In the genomic region with DNA sequence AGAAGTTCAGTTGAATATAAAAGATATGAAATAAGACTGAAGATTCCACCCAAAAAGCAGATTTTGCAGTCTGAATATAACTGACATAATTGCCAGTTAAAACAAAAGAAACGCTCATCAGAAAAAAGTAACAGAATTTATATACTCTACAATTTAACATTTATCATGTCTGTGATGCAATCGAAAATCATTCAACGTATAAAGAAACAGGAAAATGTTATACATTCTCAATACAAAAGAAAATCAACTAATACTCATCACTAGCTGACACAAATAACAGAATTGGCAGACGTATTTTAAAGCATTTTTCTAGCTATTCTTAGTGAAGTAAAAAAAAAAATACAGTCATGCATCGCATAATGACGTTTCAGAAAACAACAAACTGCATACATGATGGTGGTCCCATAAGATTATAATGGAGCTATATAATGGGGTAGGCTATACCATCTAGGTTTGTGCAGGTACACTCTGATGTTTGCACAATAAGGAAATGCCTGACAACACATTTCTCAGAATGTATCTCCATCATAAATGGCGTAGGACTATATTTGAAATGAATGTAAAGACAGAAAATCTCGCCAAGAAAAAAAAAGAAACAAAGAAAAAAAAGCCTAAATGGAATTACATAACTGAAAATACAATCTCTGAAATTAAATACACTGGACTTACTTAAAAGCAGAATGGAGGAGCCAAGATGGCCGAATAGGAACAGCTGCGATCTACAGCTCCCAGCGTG, we compare ENCODE assay signal across 26 cellular contexts. TPM values are rescaled to one million over a fixed set of nuclear protein-coding genes. Genes with fewer than 3 reads are reported as not detected.
DNase-seq lines count a peak whose midpoint lies in the region; ATAC-seq, FAIRE-seq and TF ChIP-seq lines count a peak whose summit lies in the region.
"Had no signal": no experiment of that assay in that cellular context is flagged by ENCODE, and none has a peak within 500 bp of the region (broad histone marks: within the 10 kb centered on the region; RNA-seq: fewer than 3 reads in every experiment).

No MANE protein-coding gene starts in this region.

- H3K56ac ChIP-seq in mesendoderm (ENCODE audit: low read length), result no peak overlapping the region

- H3K79me1 ChIP-seq in mesendoderm (ENCODE audit: low read length), result no peaks in the 10 kb centered on the region

- H4K8ac ChIP-seq in mesendoderm (ENCODE audit: low read depth, low read length), result no peak overlapping the region

- H3K36me3 ChIP-seq in astrocyte (ENCODE audit: insufficient read depth, low read length), result no peaks in the 10 kb centered on the region
- no peaks in the 10 kb centered on the region for H3K36me3 ChIP-seq in mesendoderm (ENCODE audit: control insufficient read depth, insufficient read depth, low read length)
- H3K36me3 ChIP-seq in stomach, result no peaks in the 10 kb centered on the region
- H3K36me3 ChIP-seq in heart right ventricle, result no peaks in the 10 kb centered on the region
- H3K36me3 ChIP-seq: suprapubic skin had no signal

- H3K4me1 ChIP-seq in astrocyte (ENCODE audit: insufficient read depth, low read length), result no peaks in the 10 kb centered on the region
- no peaks in the 10 kb centered on the region for H3K4me1 ChIP-seq in mesendoderm (ENCODE audit: control insufficient read depth, low read depth, low read length)
- H3K4me1 ChIP-seq in stomach, result no peaks in the 10 kb centered on the region
- no peaks in the 10 kb centered on the region for H3K4me1 ChIP-seq in heart right ventricle
- H3K4me1 ChIP-seq: suprapubic skin had no signal

- WGBS in mesendoderm (ENCODE audit: extremely low coverage, insufficient coverage, low lambda C conversion rate), result no CpG with 5 or more reads among the region's 11 CpGs
- WGBS in stomach, 5 donors, result 75 to 92% (median 85%) methylated on average over 11 of the region's 11 CpGs
- WGBS in heart right ventricle, 2 donors, result 90 to 91% methylated on average over 11 of the region's 11 CpGs

- DNase-seq in DMS114 treated with DMSO at 0.1 percent for 48 hours (lab: John Stamatoyannopoulos, UW; ENCODE audit: unreplicated experiment) (peak; percentile 8), NCI-H1105 (lab: John Stamatoyannopoulos, UW) (peak; percentile 7), astrocyte (ENCODE audit: low read depth) (no peak), mesendoderm (peak; percentile 0), stomach (no peak), heart right ventricle (no peak), foreskin melanocyte (no peak)
- DNase-seq: activated CD4-positive, alpha-beta memory T cell treated with anti-CD3 and anti-CD28 coated beads, Interleukin-2, amount 10 ng/mL, durations not matched to agents 7 days and 5 days; activated naive CD8-positive, alpha-beta T cell treated with anti-CD3 and anti-CD28 coated beads for 36 hours; activated T-cell treated with anti-CD3 and anti-CD28 coated beads, Interleukin-2, amount 50 U/mL, for 72 hours; CD8-positive, alpha-beta memory T cell; HFFc6; hypothalamus; MM.1S; NCI-H187 treated with DMSO at 0.1 percent for 48 hours; posterior cingulate gyrus; stimulated activated CD4-positive, alpha-beta T cell treated with anti-CD3 and anti-CD28 coated beads, Interleukin-4, amount 100 ng/mL, for 24 hours had no signal

- no peak overlapping the region for H2BK120ac ChIP-seq in mesendoderm (ENCODE audit: low read depth, low read length)

- H3K27me3 ChIP-seq in astrocyte (ENCODE audit: insufficient read depth, low read length) (no peaks in the 10 kb centered on the region), mesendoderm (ENCODE audit: insufficient read depth, low read length, poor library complexity) (no peaks in the 10 kb centered on the region), stomach (peaks cover 0 to 2% (median 0%) of the 10 kb centered on the region in 3 donors), heart right ventricle (peaks cover 0 to 38% (median 0%) of the 10 kb centered on the region in 7 donors)
- H3K27me3 ChIP-seq: suprapubic skin had no signal

- no peak overlapping the region for H3K23ac ChIP-seq in mesendoderm (ENCODE audit: low read length)

- no peak for ATAC-seq in HG03460 (IDR thresholded peaks at IDR 0.05; ENCODE audit: unreplicated experiment)
- no peak for ATAC-seq in heart right ventricle
- ATAC-seq: activated T-cell treated with anti-CD3 and anti-CD28 coated beads, Interleukin-2, amount 50 U/mL, for 72 hours; left lobe of liver; T-cell had no signal

- H2BK5ac ChIP-seq in mesendoderm (ENCODE audit: low read length), result no peak overlapping the region

- no peak overlapping the region for H2BK15ac ChIP-seq in mesendoderm (replicated peaks; ENCODE audit: low read depth)

- H3K9ac ChIP-seq in astrocyte (ENCODE audit: low read length) (no peak overlapping the region), mesendoderm (ENCODE audit: low read length) (no peak overlapping the region)

- peak; percentile 96 for FAIRE-seq in astrocyte (lab: Jason Lieb, UNC)
- FAIRE-seq: bronchial epithelial cell, G401.6 had no signal

- H2AK5ac ChIP-seq in mesendoderm (ENCODE audit: low read length), result no peak overlapping the region

- H3K36me3 Mint-ChIP-seq in astrocyte (ENCODE audit: low read depth, unreplicated experiment), result peaks cover 2% of the 10 kb centered on the region
- H3K36me3 Mint-ChIP-seq: activated naive CD8-positive, alpha-beta T cell treated with anti-CD3 and anti-CD28 coated beads for 36 hours; CD8-positive, alpha-beta memory T cell; T-cell had no signal

- H3K4me1 Mint-ChIP-seq in astrocyte (ENCODE audit: low read depth, unreplicated experiment), result no peaks in the 10 kb centered on the region
- H3K4me1 Mint-ChIP-seq: activated CD4-positive, alpha-beta memory T cell treated with anti-CD3 and anti-CD28 coated beads, Interleukin-2, amount 10 ng/mL, durations not matched to agents 7 days and 5 days; activated naive CD8-positive, alpha-beta T cell treated with anti-CD3 and anti-CD28 coated beads for 36 hours; CD8-positive, alpha-beta memory T cell; T-cell had no signal

- H4K5ac ChIP-seq in mesendoderm (ENCODE audit: low read length), result no peak overlapping the region

- no peaks in the 10 kb centered on the region for H3K79me2 ChIP-seq in astrocyte (ENCODE audit: insufficient read depth, low read length)
- H3K79me2 ChIP-seq in mesendoderm (ENCODE audit: control insufficient read depth, insufficient read depth, low read length), result no peaks in the 10 kb centered on the region

- peak overlapping the region; percentile 78 for H3K4me3 Mint-ChIP-seq in astrocyte (ENCODE audit: unreplicated experiment)
- H3K4me3 Mint-ChIP-seq: activated CD4-positive, alpha-beta memory T cell treated with anti-CD3 and anti-CD28 coated beads, Interleukin-2, amount 10 ng/mL, durations not matched to agents 7 days and 5 days; activated naive CD8-positive, alpha-beta T cell treated with anti-CD3 and anti-CD28 coated beads for 36 hours; activated T-cell treated with anti-CD3 and anti-CD28 coated beads, Interleukin-2, amount 50 U/mL, for 72 hours; CD8-positive, alpha-beta memory T cell; HFFc6; T-cell had no signal

- no peaks in the 10 kb centered on the region for H3K27me3 Mint-ChIP-seq in astrocyte (ENCODE audit: low read depth, unreplicated experiment)

- H3K18ac ChIP-seq in mesendoderm (ENCODE audit: low read length), result no peak overlapping the region

- H3K4me3 ChIP-seq in astrocyte (ENCODE audit: insufficient read depth, low read depth, low read length), result no peak overlapping the region
- H3K4me3 ChIP-seq in mesendoderm (ENCODE audit: low read length), result no peak overlapping the region
- H3K4me3 ChIP-seq in stomach, result no peak overlapping the region
- H3K4me3 ChIP-seq in heart right ventricle, result no peak overlapping the region
- H3K4me3 ChIP-seq: skin epidermis, suprapubic skin had no signal

- H2AFZ ChIP-seq in astrocyte (ENCODE audit: low read depth, low read length), result no peak overlapping the region

- peak overlapping the region; percentile 34 for H3K27ac Mint-ChIP-seq in astrocyte (ENCODE audit: unreplicated experiment)
- H3K27ac Mint-ChIP-seq: activated CD4-positive, alpha-beta memory T cell treated with anti-CD3 and anti-CD28 coated beads, Interleukin-2, amount 10 ng/mL, durations not matched to agents 7 days and 5 days; activated naive CD8-positive, alpha-beta T cell treated with anti-CD3 and anti-CD28 coated beads for 36 hours; activated T-cell treated with anti-CD3 and anti-CD28 coated beads, Interleukin-2, amount 50 U/mL, for 72 hours; HFFc6; T-cell had no signal

- no peaks in the 10 kb centered on the region for H3K9me3 ChIP-seq in astrocyte (ENCODE audit: insufficient read depth, low read depth, low read length)
- no peaks in the 10 kb centered on the region for H3K9me3 ChIP-seq in stomach
- no peaks in the 10 kb centered on the region for H3K9me3 ChIP-seq in heart right ventricle
- H3K9me3 ChIP-seq: suprapubic skin had no signal

- TF ChIP-seq CTCF in astrocyte (IDR thresholded peaks at IDR 0.05; ENCODE audit: insufficient read depth, low read depth, low read length) (no peak), stomach (IDR thresholded peaks at IDR 0.05) (no peak), heart right ventricle (IDR thresholded peaks at IDR 0.05) (no peak)

- no peaks in the 10 kb centered on the region for H4K20me1 ChIP-seq in astrocyte (ENCODE audit: insufficient read depth, low read length)

- TF ChIP-seq EP300 in stomach (IDR thresholded peaks at IDR 0.05), result no peak

- no peak overlapping the region for H3K4ac ChIP-seq in mesendoderm (ENCODE audit: low read depth, low read length)

- no peak for TF ChIP-seq POLR2A in stomach (IDR thresholded peaks at IDR 0.05)

- intact Hi-C loops in stomach (cut with DNase I; ENCODE audit: low total_unique reads), result no loop called here
- intact Hi-C loops in heart right ventricle (cut with DNase I), result no loop called here

- H3K4me2 ChIP-seq in astrocyte (ENCODE audit: low read length), result no peak overlapping the region
- H3K4me2 ChIP-seq in mesendoderm (ENCODE audit: low read length), result no peak overlapping the region

- H3K9me3 Mint-ChIP-seq in astrocyte (ENCODE audit: unreplicated experiment), result no peaks in the 10 kb centered on the region
- H3K9me3 Mint-ChIP-seq: activated CD4-positive, alpha-beta memory T cell treated with anti-CD3 and anti-CD28 coated beads, Interleukin-2, amount 10 ng/mL, durations not matched to agents 7 days and 5 days; activated naive CD8-positive, alpha-beta T cell treated with anti-CD3 and anti-CD28 coated beads for 36 hours; activated T-cell treated with anti-CD3 and anti-CD28 coated beads, Interleukin-2, amount 50 U/mL, for 72 hours; T-cell had no signal

- H3K27ac ChIP-seq in astrocyte (ENCODE audit: low read depth, low read length) (no peak overlapping the region), mesendoderm (ENCODE audit: low read depth, low read length) (no peak overlapping the region), stomach (no peak overlapping the region), heart right ventricle (no peak overlapping the region)
- H3K27ac ChIP-seq: skin epidermis, suprapubic skin had no signal

RNA-seq across cellular contexts. Expression of a gene that starts 34.3 kb away (rescaled TPM):
- total RNA-seq in astrocyte (not detected in 2 replicates), stomach (not detected), heart right ventricle (not detected)
- not detected for polyA plus RNA-seq in mesendoderm (2013, experiment 1 of 2)
- polyA plus RNA-seq in mesendoderm (2013, experiment 2 of 2), result not detected
- polyA plus RNA-seq in stomach (not detected), heart right ventricle (not detected)
- total RNA-seq: activated CD4-positive, alpha-beta memory T cell treated with anti-CD3 and anti-CD28 coated beads, Interleukin-2, amount 10 ng/mL, durations not matched to agents 7 days and 5 days; activated naive CD8-positive, alpha-beta T cell treated with anti-CD3 and anti-CD28 coated beads for 36 hours; activated T-cell treated with anti-CD3 and anti-CD28 coated beads, Interleukin-2, amount 50 U/mL, for 72 hours; bronchial epithelial cell; CD8-positive, alpha-beta memory T cell; dermis microvascular lymphatic vessel endothelial cell; fibroblast of lung; HFFc6; left lobe of liver; suprapubic skin; T-cell had no signal
- polyA plus RNA-seq: CD8-positive, alpha-beta memory T cell; fibroblast of lung had no signal

Comparison
In these comparisons a context has a peak if more than half of its experiments do, and no peak if none do; other contexts are left out.
1. DNase-seq: peak in DMS114 treated with DMSO at 0.1 percent for 48 hours (single experiment), NCI-H1105 (single experiment) and mesendoderm (single experiment); none in astrocyte (single experiment), stomach (single experiment), heart right ventricle (0 of 2) and foreskin melanocyte (single experiment).